In genomic region chr7:100493476-100494264, GRCh38 we compare ENCODE assay signal across 1 cellular context.
TF ChIP-seq lines count a peak whose summit lies in the region.

No MANE protein-coding gene starts in this region.

TF ChIP-seq in HepG2, 621 proteins besides CTCF, POLR2A, EP300 and RAD21 (continued from another document and continues in another):
- TF ChIP-seq ZNF646 (CRISPR knock-in tag; IDR thresholded peaks at IDR 0.05) (no peak), FOXO4 (CRISPR knock-in tag; conservative IDR thresholded peaks at IDR 0.05) (no peak), ZNF318 (CRISPR knock-in tag; IDR thresholded peaks at IDR 0.05) (no peak), RARG (CRISPR knock-in tag; IDR thresholded peaks at IDR 0.05; ENCODE audit: low read depth) (no peak), MXD4 (CRISPR knock-in tag; IDR thresholded peaks at IDR 0.05) (0 out of 2 replicates have a peak, but pooled peaks have one; percentile 29), TBP (CRISPR knock-in tag; IDR thresholded peaks at IDR 0.05) (no peak), ZNF362 (CRISPR knock-in tag; IDR thresholded peaks at IDR 0.05; ENCODE audit: borderline replicate concordance) (0 out of 2 replicates have a peak, but pooled peaks have one; percentile 11), U2AF1 (optimal IDR thresholded peaks at IDR 0.05; ENCODE audit: low read depth, low read length) (no peak), ZNF180 (CRISPR knock-in tag; IDR thresholded peaks at IDR 0.05; ENCODE audit: borderline replicate concordance, low read depth) (no peak), ZUFSP (CRISPR knock-in tag; IDR thresholded peaks at IDR 0.05; ENCODE audit: borderline replicate concordance) (no peak), DDIT3 (CRISPR knock-in tag; IDR thresholded peaks at IDR 0.05) (no peak), ZNF660 (CRISPR knock-in tag; IDR thresholded peaks at IDR 0.05; ENCODE audit: borderline replicate concordance, low read depth) (no peak), CERS6 (CRISPR knock-in tag; IDR thresholded peaks at IDR 0.05) (no peak), STAT6 (CRISPR knock-in tag; IDR thresholded peaks at IDR 0.05; ENCODE audit: borderline replicate concordance) (no peak), TRAFD1 (CRISPR knock-in tag; IDR thresholded peaks at IDR 0.05; ENCODE audit: borderline replicate concordance) (no peak), KAT8 (CRISPR knock-in tag; IDR thresholded peaks at IDR 0.05) (no peak; the same call in 1 of the 2 replicates), ZNF235 (CRISPR knock-in tag; IDR thresholded peaks at IDR 0.05; ENCODE audit: borderline replicate concordance) (no peak), TBL1XR1 (IDR thresholded peaks at IDR 0.05; ENCODE audit: borderline replicate concordance, low read length, partially characterized antibody) (no peak), MYC (CRISPR knock-in tag; IDR thresholded peaks at IDR 0.05; ENCODE audit: borderline replicate concordance) (peak; percentile 69; the same call in 1 of the 2 replicates), MEIS2 (CRISPR knock-in tag; IDR thresholded peaks at IDR 0.05) (no peak), ZMYM2 (CRISPR knock-in tag; IDR thresholded peaks at IDR 0.05) (no peak), ZNF441 (CRISPR knock-in tag; IDR thresholded peaks at IDR 0.05; ENCODE audit: borderline replicate concordance) (no peak), SNRNP70 (IDR thresholded peaks at IDR 0.05; ENCODE audit: low read depth, low read length) (no peak), ARNTL (CRISPR knock-in tag; IDR thresholded peaks at IDR 0.05) (no peak)
